ENCODE assay signal across 1 cellular context in the genomic region with DNA sequence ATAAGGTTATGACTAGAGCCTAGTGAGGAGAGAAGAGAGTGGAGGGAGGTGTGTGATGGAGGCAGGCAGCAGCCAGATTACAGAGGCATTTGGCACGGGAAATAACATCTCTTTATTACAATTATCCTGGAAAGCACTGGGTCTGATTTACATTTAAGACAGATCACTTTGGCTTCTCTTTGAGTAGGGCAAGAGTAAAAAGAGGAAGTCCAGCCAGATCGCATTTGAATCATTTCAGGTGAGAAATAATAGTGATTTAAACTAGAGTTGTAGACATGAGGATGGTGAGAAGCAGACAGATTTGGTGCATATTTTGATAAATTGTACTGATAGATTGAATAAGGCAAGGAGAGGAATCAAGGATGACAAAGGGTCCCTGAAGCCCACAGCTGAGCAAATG.
TF ChIP-seq lines count a peak whose summit lies in the region.

No MANE protein-coding gene starts in this region.

TF ChIP-seq in H1, 55 proteins besides CTCF, POLR2A, EP300 and RAD21 (continued from another document):
- no peak for TF ChIP-seq TEAD4 (IDR thresholded peaks at IDR 0.05; ENCODE audit: low read depth, low read length)
- no peak for TF ChIP-seq JUND (IDR thresholded peaks at IDR 0.05; ENCODE audit: low read length)
- no peak for TF ChIP-seq KDM4A (IDR thresholded peaks at IDR 0.05; ENCODE audit: low read depth, low read length, severe bottlenecking)
- no peak for TF ChIP-seq ZNF274 (IDR thresholded peaks at IDR 0.05; ENCODE audit: borderline replicate concordance, extremely low read depth, low read length)
- TF ChIP-seq SRF (IDR thresholded peaks at IDR 0.05; ENCODE audit: low read depth, low read length): no peak
